Comparison of ENCODE assay signal across 25 cellular contexts in the genomic region with DNA sequence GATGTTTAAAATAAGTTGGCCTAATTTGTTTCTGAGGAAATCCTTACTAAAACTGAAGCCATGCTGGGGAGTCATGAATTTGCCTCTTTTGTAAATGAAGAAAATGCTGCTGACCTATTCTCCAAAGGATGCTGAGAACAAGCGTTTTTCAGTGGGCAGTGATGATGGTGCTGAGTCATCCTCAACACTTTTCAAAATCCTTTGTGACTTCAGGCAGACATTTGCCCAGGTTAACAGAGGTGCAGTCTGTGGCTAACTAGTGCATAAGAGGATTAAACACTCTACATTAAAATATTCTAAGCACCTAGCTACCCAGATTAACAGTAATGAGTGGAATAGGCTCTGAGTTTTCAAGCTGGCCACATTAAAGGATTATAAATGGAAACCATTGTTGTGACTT.
DNase-seq lines count a peak whose midpoint lies in the region; ATAC-seq, FAIRE-seq and TF ChIP-seq lines count a peak whose summit lies in the region.
"Had no signal": no experiment of that assay in that cellular context is flagged by ENCODE, and none has a peak within 500 bp of the region (broad histone marks: within the 10 kb centered on the region; RNA-seq: fewer than 3 reads in every experiment).

No MANE protein-coding gene starts in this region.

- H3K4me3 Mint-ChIP-seq in astrocyte (ENCODE audit: unreplicated experiment) = no peak overlapping the region
- no peak overlapping the region for H3K4me3 Mint-ChIP-seq in neural progenitor cell
- H3K4me3 Mint-ChIP-seq in activated CD4-positive, alpha-beta T cell treated with anti-CD3 and anti-CD28 coated beads, Interleukin-2, amount 10 ng/mL, durations not matched to agents 24 days and 14 days = no peak overlapping the region
- H3K4me3 Mint-ChIP-seq: CD4-positive, alpha-beta T cell; neural crest cell; T-helper 17 cell had no signal

- intact Hi-C loops in activated CD4-positive, alpha-beta T cell treated with anti-CD3 and anti-CD28 coated beads, Interleukin-2, amount 10 ng/mL, durations not matched to agents 24 days and 14 days (cut with micrococcal nuclease) = no loop called here

- no peak for FAIRE-seq in astrocyte (lab: Jason Lieb, UNC)

- H3K9me2 ChIP-seq in GM23248 (ENCODE audit: insufficient read depth) = no peaks in the 10 kb centered on the region
- H3K9me2 ChIP-seq: SK-N-SH had no signal

- H3K4me2 ChIP-seq in GM23248 (ENCODE audit: unreplicated experiment) (no peak overlapping the region), astrocyte (ENCODE audit: low read length) (no peak overlapping the region), neural progenitor cell (no peak overlapping the region)
- H3K4me2 ChIP-seq: SK-N-SH had no signal

- H3K36me3 ChIP-seq in GM23248 (ENCODE audit: low read depth) (no peaks in the 10 kb centered on the region), astrocyte (ENCODE audit: insufficient read depth, low read length) (no peaks in the 10 kb centered on the region), neural progenitor cell (no peaks in the 10 kb centered on the region)
- H3K36me3 ChIP-seq: cardiac muscle cell, esophagus squamous epithelium, lower lobe of right lung, tibial nerve had no signal

- no peak for ATAC-seq in GM21381 (IDR thresholded peaks at IDR 0.05; ENCODE audit: unreplicated experiment)
- ATAC-seq: lower lobe of right lung, T-helper 17 cell had no signal

- H2AFZ ChIP-seq in GM23248 (no peak overlapping the region), astrocyte (ENCODE audit: low read depth, low read length) (peak overlapping the region; percentile 10), neural progenitor cell (replicated peaks) (peak overlapping the region; percentile 13)

- TF ChIP-seq CTCF in astrocyte (IDR thresholded peaks at IDR 0.05; ENCODE audit: insufficient read depth, low read depth, low read length) (no peak), neural progenitor cell (IDR thresholded peaks at IDR 0.05) (no peak)

- H3K4me1 Mint-ChIP-seq in astrocyte (ENCODE audit: low read depth, unreplicated experiment) = peaks cover 22% of the 10 kb centered on the region
- peaks cover 35% of the 10 kb centered on the region for H3K4me1 Mint-ChIP-seq in neural progenitor cell
- no peaks in the 10 kb centered on the region for H3K4me1 Mint-ChIP-seq in activated CD4-positive, alpha-beta T cell treated with anti-CD3 and anti-CD28 coated beads, Interleukin-2, amount 10 ng/mL, durations not matched to agents 24 days and 14 days
- H3K4me1 Mint-ChIP-seq: T-helper 17 cell had no signal

- H3K27ac Mint-ChIP-seq in astrocyte (ENCODE audit: unreplicated experiment) (peak overlapping the region; percentile 77), neural progenitor cell (no peak overlapping the region)
- no peak overlapping the region for H3K27ac Mint-ChIP-seq in activated CD4-positive, alpha-beta T cell treated with anti-CD3 and anti-CD28 coated beads, Interleukin-2, amount 10 ng/mL, durations not matched to agents 24 days and 14 days
- H3K27ac Mint-ChIP-seq: CD4-positive, alpha-beta T cell; T-helper 17 cell had no signal

- in situ Hi-C loops in GM23248 (cut with MboI) = no loop called here

- no peaks in the 10 kb centered on the region for H3F3A ChIP-seq in GM23248 (ENCODE audit: insufficient read depth)
- peaks cover 7% of the 10 kb centered on the region for H3F3A ChIP-seq in neural progenitor cell (ENCODE audit: low read depth)

- H3K9me3 ChIP-seq in GM23248 (ENCODE audit: low read depth) (no peaks in the 10 kb centered on the region), astrocyte (ENCODE audit: insufficient read depth, low read depth, low read length) (no peaks in the 10 kb centered on the region), neural progenitor cell (ENCODE audit: low read depth) (no peaks in the 10 kb centered on the region)
- H3K9me3 ChIP-seq: esophagus squamous epithelium, lower lobe of right lung, SK-N-SH, tibial nerve had no signal

- no peaks in the 10 kb centered on the region for H3K27me3 ChIP-seq in GM23248 (replicated peaks; ENCODE audit: insufficient read depth)
- H3K27me3 ChIP-seq in astrocyte (ENCODE audit: insufficient read depth, low read length) = no peaks in the 10 kb centered on the region
- no peaks in the 10 kb centered on the region for H3K27me3 ChIP-seq in neural progenitor cell
- H3K27me3 ChIP-seq: cardiac muscle cell, esophagus squamous epithelium, tibial nerve had no signal

- no peaks in the 10 kb centered on the region for H3K27me3 Mint-ChIP-seq in astrocyte (ENCODE audit: low read depth, unreplicated experiment)
- no peaks in the 10 kb centered on the region for H3K27me3 Mint-ChIP-seq in neural progenitor cell (ENCODE audit: insufficient read depth, low read depth)
- H3K27me3 Mint-ChIP-seq in activated CD4-positive, alpha-beta T cell treated with anti-CD3 and anti-CD28 coated beads, Interleukin-2, amount 10 ng/mL, durations not matched to agents 24 days and 14 days = no peaks in the 10 kb centered on the region
- H3K27me3 Mint-ChIP-seq: CD4-positive, alpha-beta T cell; T-helper 17 cell had no signal

- 44 to 68% methylated on average over 1 of the region's 1 CpG for WGBS in GM23248 (ENCODE audit: low coverage in 1 of 2, low lambda C conversion rate in 2 of 2, missing lambda C conversion rate in 2 of 2), 2 experiments

- DNase-seq in GM23248 (peak; percentile 2), M059J (ENCODE audit: low read depth) (peak; percentile 7), astrocyte (ENCODE audit: low read depth) (peak; percentile 33), neural progenitor cell (ENCODE audit: low spot score) (peak; percentile 4), GDM1 (lab: John Stamatoyannopoulos, UW) (no peak)
- no peak for DNase-seq in activated CD4-positive, alpha-beta T cell treated with anti-CD3 and anti-CD28 coated beads, Interleukin-2, amount 10 ng/mL, durations not matched to agents 24 days and 14 days
- no peak for DNase-seq in stimulated activated CD4-positive, alpha-beta T cell treated with anti-CD3 and anti-CD28 coated beads, Interleukin-4, amount 100 ng/mL, for 24 hours
- DNase-seq: activated CD4-positive, alpha-beta T cell treated with anti-CD3 and anti-CD28 coated beads for 48 hours; activated naive CD4-positive, alpha-beta T cell; activated T-cell treated with anti-CD3 and anti-CD28 coated beads, Interleukin-2, amount 50 U/mL, for 48 hours; CD4-positive, alpha-beta T cell; esophagus squamous epithelium; HCEC 1CT; KBM-7; kidney glomerular epithelial cell; lower lobe of right lung; NCI-H146; NCI-H2171 treated with DMSO at 0.1 percent for 48 hours; NCI-H526; SK-N-SH; T-helper 17 cell had no signal

- H3K27ac ChIP-seq in GM23248 (no peak overlapping the region), astrocyte (ENCODE audit: low read depth, low read length) (no peak overlapping the region), neural progenitor cell (no peak overlapping the region)
- H3K27ac ChIP-seq: cardiac muscle cell, esophagus squamous epithelium, lower lobe of right lung, tibial nerve had no signal

- no peaks in the 10 kb centered on the region for H3K4me1 ChIP-seq in GM23248 (ENCODE audit: insufficient read depth)
- H3K4me1 ChIP-seq in astrocyte (ENCODE audit: insufficient read depth, low read length) = peaks cover 9% of the 10 kb centered on the region
- H3K4me1 ChIP-seq in neural progenitor cell = peaks cover 16% of the 10 kb centered on the region
- H3K4me1 ChIP-seq: esophagus squamous epithelium, lower lobe of right lung, tibial nerve had no signal

- H3K9ac ChIP-seq in GM23248 (no peak overlapping the region), astrocyte (ENCODE audit: low read length) (no peak overlapping the region), neural progenitor cell (no peak overlapping the region)
- H3K9ac ChIP-seq: SK-N-SH had no signal

- H3K9me3 Mint-ChIP-seq in astrocyte (ENCODE audit: unreplicated experiment) = no peaks in the 10 kb centered on the region
- H3K9me3 Mint-ChIP-seq in neural progenitor cell = peaks cover 3% of the 10 kb centered on the region
- peaks cover 10% of the 10 kb centered on the region for H3K9me3 Mint-ChIP-seq in activated CD4-positive, alpha-beta T cell treated with anti-CD3 and anti-CD28 coated beads, Interleukin-2, amount 10 ng/mL, durations not matched to agents 24 days and 14 days
- H3K9me3 Mint-ChIP-seq: neural crest cell had no signal

- H4K20me1 ChIP-seq in GM23248 (ENCODE audit: insufficient read depth) (no peaks in the 10 kb centered on the region), astrocyte (ENCODE audit: insufficient read depth, low read length) (no peaks in the 10 kb centered on the region), neural progenitor cell (ENCODE audit: low read depth) (no peaks in the 10 kb centered on the region)

- H3K4me3 ChIP-seq in GM23248 = no peak overlapping the region
- H3K4me3 ChIP-seq in astrocyte (ENCODE audit: insufficient read depth, low read depth, low read length) = no peak overlapping the region
- H3K4me3 ChIP-seq in neural progenitor cell = no peak overlapping the region
- H3K4me3 ChIP-seq: cardiac muscle cell, esophagus squamous epithelium, lower lobe of right lung, tibial nerve had no signal

- H3K79me2 ChIP-seq in GM23248 (ENCODE audit: insufficient read depth) (no peaks in the 10 kb centered on the region), astrocyte (ENCODE audit: insufficient read depth, low read length) (no peaks in the 10 kb centered on the region), neural progenitor cell (ENCODE audit: low read depth) (no peaks in the 10 kb centered on the region)

- H3K36me3 Mint-ChIP-seq in astrocyte (ENCODE audit: low read depth, unreplicated experiment) (no peaks in the 10 kb centered on the region), neural progenitor cell (no peaks in the 10 kb centered on the region)
- no peaks in the 10 kb centered on the region for H3K36me3 Mint-ChIP-seq in activated CD4-positive, alpha-beta T cell treated with anti-CD3 and anti-CD28 coated beads, Interleukin-2, amount 10 ng/mL, durations not matched to agents 24 days and 14 days (ENCODE audit: low read depth)

Comparison
In these comparisons a context has a peak if more than half of its experiments do, and no peak if none do; other contexts are left out.
1. DNase-seq: peak in GM23248 (single experiment), M059J (single experiment), astrocyte (single experiment) and neural progenitor cell (single experiment); none in GDM1 (single experiment), activated CD4-positive, alpha-beta T cell treated with anti-CD3 and anti-CD28 coated beads, Interleukin-2, amount 10 ng/mL, durations not matched to agents 24 days and 14 days (single experiment) and stimulated activated CD4-positive, alpha-beta T cell treated with anti-CD3 and anti-CD28 coated beads, Interleukin-4, amount 100 ng/mL, for 24 hours (single experiment).